Comparison of ENCODE assay signal across 1 cellular context in the genomic region with DNA sequence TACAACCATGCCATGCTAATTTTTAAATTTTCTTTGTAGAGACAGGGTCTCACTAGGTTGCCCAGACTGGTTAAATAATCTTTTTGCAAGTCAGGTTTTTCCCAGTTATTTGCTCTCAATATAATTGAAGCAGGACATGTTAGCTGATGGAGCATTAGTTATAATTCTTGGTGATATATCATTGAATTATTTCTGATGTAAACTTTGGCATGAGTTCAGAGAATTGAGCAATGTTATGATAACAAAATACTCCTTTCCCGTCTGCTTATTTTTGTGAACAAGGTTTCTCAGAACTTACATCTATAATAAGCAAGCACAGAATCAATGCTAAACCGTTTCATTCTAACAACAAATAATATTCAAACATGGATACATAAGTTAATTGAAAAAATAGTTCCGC.
TF ChIP-seq lines count a peak whose summit lies in the region.

No MANE protein-coding gene starts in this region.

TF ChIP-seq in SK-N-SH, 30 proteins besides CTCF, POLR2A, EP300 and RAD21 (continued from another document):
- TF ChIP-seq, protein P1, sequence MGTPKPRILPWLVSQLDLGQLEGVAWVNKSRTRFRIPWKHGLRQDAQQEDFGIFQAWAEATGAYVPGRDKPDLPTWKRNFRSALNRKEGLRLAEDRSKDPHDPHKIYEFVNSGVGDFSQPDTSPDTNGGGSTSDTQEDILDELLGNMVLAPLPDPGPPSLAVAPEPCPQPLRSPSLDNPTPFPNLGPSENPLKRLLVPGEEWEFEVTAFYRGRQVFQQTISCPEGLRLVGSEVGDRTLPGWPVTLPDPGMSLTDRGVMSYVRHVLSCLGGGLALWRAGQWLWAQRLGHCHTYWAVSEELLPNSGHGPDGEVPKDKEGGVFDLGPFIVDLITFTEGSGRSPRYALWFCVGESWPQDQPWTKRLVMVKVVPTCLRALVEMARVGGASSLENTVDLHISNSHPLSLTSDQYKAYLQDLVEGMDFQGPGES (IDR thresholded peaks at IDR 0.05; ENCODE audit: low read depth, low read length): no peak
- TF ChIP-seq RXRA (IDR thresholded peaks at IDR 0.05; ENCODE audit: borderline replicate concordance, low read depth): no peak
- TF ChIP-seq, protein P2, sequence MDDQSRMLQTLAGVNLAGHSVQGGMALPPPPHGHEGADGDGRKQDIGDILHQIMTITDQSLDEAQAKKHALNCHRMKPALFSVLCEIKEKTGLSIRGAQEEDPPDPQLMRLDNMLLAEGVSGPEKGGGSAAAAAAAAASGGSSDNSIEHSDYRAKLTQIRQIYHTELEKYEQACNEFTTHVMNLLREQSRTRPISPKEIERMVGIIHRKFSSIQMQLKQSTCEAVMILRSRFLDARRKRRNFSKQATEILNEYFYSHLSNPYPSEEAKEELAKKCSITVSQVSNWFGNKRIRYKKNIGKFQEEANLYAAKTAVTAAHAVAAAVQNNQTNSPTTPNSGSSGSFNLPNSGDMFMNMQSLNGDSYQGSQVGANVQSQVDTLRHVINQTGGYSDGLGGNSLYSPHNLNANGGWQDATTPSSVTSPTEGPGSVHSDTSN (IDR thresholded peaks at IDR 0.05): no peak
